In genomic region chr19:33460221-33460908, GRCh38 we compare ENCODE assay signal across 10 cellular contexts.
"Had no signal": no experiment of that assay in that cellular context is flagged by ENCODE, and none has a peak within 500 bp of the region (broad histone marks: within the 10 kb centered on the region; RNA-seq: fewer than 3 reads in every experiment).

No MANE protein-coding gene starts in this region.

- DNase-seq: activated CD4-positive, alpha-beta T cell treated with anti-CD3 and anti-CD28 coated beads, Interleukin-2, amount 10 ng/mL, durations not matched to agents 7 days and 5 days; activated naive CD4-positive, alpha-beta T cell treated with anti-CD3 and anti-CD28 coated beads, Interleukin-2, amount 10 ng/mL, durations not matched to agents 7 days and 5 days; amniotic stem cell; body of pancreas; T1000; transverse colon had no signal

- ATAC-seq: body of pancreas, left colon, T-cell had no signal

- H3K27ac ChIP-seq: body of pancreas, parathyroid adenoma, SK-N-MC, transverse colon had no signal

- H3K9me3 ChIP-seq: body of pancreas, transverse colon had no signal

- H3K27me3 ChIP-seq: body of pancreas, transverse colon had no signal

- H3K4me1 ChIP-seq: body of pancreas, parathyroid adenoma, transverse colon had no signal

- H3K4me3 ChIP-seq: body of pancreas, SK-N-MC, transverse colon had no signal
